In the genomic region with DNA sequence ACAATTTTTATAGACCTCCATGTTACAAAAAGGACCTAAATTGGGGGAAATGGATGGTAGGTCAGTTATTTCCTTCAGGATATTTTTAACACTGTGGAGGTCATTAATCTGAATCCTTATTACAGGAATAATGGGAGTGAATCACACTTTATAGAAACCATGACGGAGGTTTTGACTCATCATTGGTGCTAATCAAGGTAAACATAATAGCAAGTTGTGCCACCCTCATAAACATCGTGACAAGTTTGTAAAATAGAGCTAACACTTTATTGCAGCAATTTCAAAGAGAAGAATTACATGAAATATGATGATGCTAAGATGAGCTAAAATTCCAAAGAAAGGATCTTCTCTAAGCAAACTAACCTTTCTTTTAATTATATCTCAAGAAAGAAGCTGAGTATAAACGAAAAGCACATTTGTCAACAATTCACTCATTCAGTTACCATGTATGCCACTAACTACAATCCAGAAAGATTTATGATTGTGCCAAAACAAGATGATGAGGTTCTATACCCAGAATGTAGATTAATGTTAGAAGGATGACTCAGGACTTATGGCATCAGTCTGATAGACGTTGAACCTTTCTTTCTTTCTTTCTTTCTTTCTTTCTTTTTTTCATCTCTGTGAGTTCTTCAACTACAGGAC, we compare ENCODE assay signal across 18 cellular contexts.
DNase-seq lines count a peak whose midpoint lies in the region; ATAC-seq lines count a peak whose summit lies in the region.
"Had no signal": no experiment of that assay in that cellular context is flagged by ENCODE, and none has a peak within 500 bp of the region (broad histone marks: within the 10 kb centered on the region; RNA-seq: fewer than 3 reads in every experiment).

No MANE protein-coding gene starts in this region.

- peaks cover 51% of the 10 kb centered on the region for H3K4me1 Mint-ChIP-seq in T-helper 1 cell treated with Interleukin-12 subunit alpha and Interleukin-12 subunit beta and Interleukin-4 antibody, amounts not matched to agents 30 μg/mL and 1 μg/mL, for 36 hours (ENCODE audit: low read depth)

- H3K4me1 ChIP-seq in endocrine pancreas (ENCODE audit: control insufficient read depth, insufficient read depth, low read length) (peaks cover 33% of the 10 kb centered on the region), rectal smooth muscle tissue (ENCODE audit: control insufficient read depth, insufficient read depth, low read length) (peaks cover 10% of the 10 kb centered on the region)

- H3K27me3 ChIP-seq in endocrine pancreas (ENCODE audit: control insufficient read depth, insufficient read depth, low read length) (no peaks in the 10 kb centered on the region), rectal smooth muscle tissue (ENCODE audit: control insufficient read depth, insufficient read depth, low read length) (no peaks in the 10 kb centered on the region)
- H3K27me3 ChIP-seq: hepatocyte had no signal

- H3K27me3 Mint-ChIP-seq in T-helper 1 cell treated with Interleukin-12 subunit alpha and Interleukin-12 subunit beta and Interleukin-4 antibody, amounts not matched to agents 30 μg/mL and 1 μg/mL, for 36 hours (ENCODE audit: low read depth) = no peaks in the 10 kb centered on the region

- peak overlapping the region; percentile 43 for H3K27ac ChIP-seq in rectal smooth muscle tissue (ENCODE audit: low read depth, low read length)
- H3K27ac ChIP-seq: 22Rv1, hepatocyte, HL-60, thoracic aorta had no signal

- H3K9ac ChIP-seq in endocrine pancreas (ENCODE audit: control insufficient read depth, insufficient read depth, low read length) = no peak overlapping the region
- no peak overlapping the region for H3K9ac ChIP-seq in rectal smooth muscle tissue (ENCODE audit: low read length)

- DNase-seq in NCI-H2171 treated with DMSO at 0.1 percent for 48 hours (lab: John Stamatoyannopoulos, UW) = peak; percentile 69
- no peak for DNase-seq in NCI-H2171 (lab: John Stamatoyannopoulos, UW)
- DNase-seq: activated CD4-positive, alpha-beta T cell treated with anti-CD3 and anti-CD28 coated beads, Interleukin-2, amount 50 U/mL, for 48 hours; central memory CD4-positive, alpha-beta T cell; GDM1; H7; NCI-H187 treated with DMSO at 0.1 percent for 48 hours; stimulated activated CD4-positive, alpha-beta T cell treated with anti-CD3 and anti-CD28 coated beads, Interleukin-1b, Interleukin-23, amount 100 ng/mL, for 48 hours had no signal

- H3K36me3 Mint-ChIP-seq in T-helper 1 cell treated with Interleukin-12 subunit alpha and Interleukin-12 subunit beta and Interleukin-4 antibody, amounts not matched to agents 30 μg/mL and 1 μg/mL, for 36 hours (ENCODE audit: low read depth) = peaks cover 15% of the 10 kb centered on the region

- ATAC-seq in GM18519 (IDR thresholded peaks at IDR 0.05; ENCODE audit: low FRiP score, unreplicated experiment) (no peak), HG03439 (IDR thresholded peaks at IDR 0.05; ENCODE audit: unreplicated experiment) (no peak), HG03097 (IDR thresholded peaks at IDR 0.05; ENCODE audit: low FRiP score, unreplicated experiment) (no peak)

- no peak overlapping the region for H3K4me3 Mint-ChIP-seq in T-helper 1 cell treated with Interleukin-12 subunit alpha and Interleukin-12 subunit beta and Interleukin-4 antibody, amounts not matched to agents 30 μg/mL and 1 μg/mL, for 36 hours

- peak overlapping the region; percentile 79 for H3K27ac Mint-ChIP-seq in T-helper 1 cell treated with Interleukin-12 subunit alpha and Interleukin-12 subunit beta and Interleukin-4 antibody, amounts not matched to agents 30 μg/mL and 1 μg/mL, for 36 hours

- no peaks in the 10 kb centered on the region for H3K36me3 ChIP-seq in endocrine pancreas (ENCODE audit: control insufficient read depth, insufficient read depth, low read length)
- no peaks in the 10 kb centered on the region for H3K36me3 ChIP-seq in rectal smooth muscle tissue (ENCODE audit: control insufficient read depth, insufficient read depth, low read length)
- H3K36me3 ChIP-seq: thoracic aorta had no signal

- H3K9me3 Mint-ChIP-seq in T-helper 1 cell treated with Interleukin-12 subunit alpha and Interleukin-12 subunit beta and Interleukin-4 antibody, amounts not matched to agents 30 μg/mL and 1 μg/mL, for 36 hours = no peaks in the 10 kb centered on the region

- H3K9me3 ChIP-seq in endocrine pancreas (ENCODE audit: control insufficient read depth, low read length) = no peaks in the 10 kb centered on the region
- H3K9me3 ChIP-seq: thoracic aorta had no signal

- H3K4me3 ChIP-seq in endocrine pancreas (ENCODE audit: control insufficient read depth, insufficient read depth, low read length) = peak overlapping the region; percentile 40
- no peak overlapping the region for H3K4me3 ChIP-seq in rectal smooth muscle tissue (ENCODE audit: low read length)
- H3K4me3 ChIP-seq: hepatocyte, thoracic aorta had no signal
